ENCODE assay signal across 14 cellular contexts in the genomic region with DNA sequence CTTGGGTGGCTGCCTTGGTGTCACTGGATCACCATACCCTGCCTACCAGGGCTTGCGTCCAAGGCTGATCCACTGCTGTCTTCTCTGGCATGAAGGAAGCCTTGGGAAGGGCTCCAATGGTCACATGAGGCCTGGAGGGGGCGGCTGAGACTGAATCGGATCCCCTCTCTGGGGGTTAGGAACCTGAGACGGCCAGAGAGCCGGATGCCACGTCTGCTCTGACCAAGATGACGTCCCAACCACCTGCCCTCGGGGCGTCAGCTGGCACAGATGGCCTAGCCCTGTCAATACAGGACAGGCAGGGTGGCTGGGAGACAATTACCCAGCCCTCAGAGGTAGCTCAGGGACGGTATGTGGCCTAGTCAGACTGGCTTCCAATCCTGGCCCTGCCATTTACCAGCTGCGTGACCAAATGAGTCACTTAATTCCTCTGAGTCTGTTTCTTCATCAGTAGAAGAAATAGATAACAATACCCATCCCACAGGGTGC. TPM values are rescaled to one million over a fixed set of nuclear protein-coding genes. Genes with fewer than 3 reads are reported as not detected.
DNase-seq lines count a peak whose midpoint lies in the region; ATAC-seq and TF ChIP-seq lines count a peak whose summit lies in the region.
"Had no signal": no experiment of that assay in that cellular context is flagged by ENCODE, and none has a peak within 500 bp of the region (broad histone marks: within the 10 kb centered on the region; RNA-seq: fewer than 3 reads in every experiment).

No MANE protein-coding gene starts in this region.

- peak overlapping the region; percentile 53 for H3K27ac ChIP-seq in suprapubic skin
- H3K27ac ChIP-seq: 22Rv1, colonic mucosa had no signal

- DNase-seq in NCI-H1092 (lab: John Stamatoyannopoulos, UW) (peak; percentile 32), NCI-H1092 treated with DMSO at 0.1 percent for 48 hours (lab: John Stamatoyannopoulos, UW) (no peak), amniotic stem cell (lab: John Stamatoyannopoulos, UW) (peak; percentile 51), iris pigment epithelial cell (ENCODE audit: low read depth) (peak; percentile 88), suprapubic skin (ENCODE audit: low spot score in 2 of 2) (peak in 1 of 2 donors; percentile 78)
- no peak for DNase-seq in effector CD4-positive, alpha-beta T cell
- DNase-seq in activated T-cell treated with anti-CD3 and anti-CD28 coated beads, Interleukin-2, amount 50 U/mL, for 24 hours = no peak
- DNase-seq: activated CD4-positive, alpha-beta T cell treated with anti-CD3 and anti-CD28 coated beads, Interleukin-2, amount 10 ng/mL, durations not matched to agents 24 days and 14 days; activated gamma-delta T cell; colonic mucosa; NCI-H526 treated with DMSO at 0.1 percent for 48 hours; small intestine had no signal

- no peak overlapping the region for H3K4me3 Mint-ChIP-seq in activated T-cell treated with anti-CD3 and anti-CD28 coated beads, Interleukin-2, amount 50 U/mL, for 24 hours
- H3K4me3 Mint-ChIP-seq: activated CD4-positive, alpha-beta T cell treated with anti-CD3 and anti-CD28 coated beads, Interleukin-2, amount 10 ng/mL, durations not matched to agents 24 days and 14 days had no signal

- peaks cover 24% of the 10 kb centered on the region for H3K4me1 Mint-ChIP-seq in activated T-cell treated with anti-CD3 and anti-CD28 coated beads, Interleukin-2, amount 50 U/mL, for 24 hours (ENCODE audit: low read depth)

- H3K27me3 ChIP-seq in suprapubic skin = no peaks in the 10 kb centered on the region
- H3K27me3 ChIP-seq: colonic mucosa had no signal

- TF ChIP-seq EP300 in suprapubic skin (IDR thresholded peaks at IDR 0.05) = no peak

- no peak for TF ChIP-seq POLR2A in suprapubic skin (IDR thresholded peaks at IDR 0.05)

- no peak overlapping the region for H3K4me3 ChIP-seq in suprapubic skin
- H3K4me3 ChIP-seq: colonic mucosa had no signal

- TF ChIP-seq CTCF in suprapubic skin (IDR thresholded peaks at IDR 0.05) = no peak

- 60% methylated on average over 5 of the region's 11 CpGs for WGBS in suprapubic skin

- no peaks in the 10 kb centered on the region for H3K27me3 Mint-ChIP-seq in activated T-cell treated with anti-CD3 and anti-CD28 coated beads, Interleukin-2, amount 50 U/mL, for 24 hours
- H3K27me3 Mint-ChIP-seq: activated CD4-positive, alpha-beta T cell treated with anti-CD3 and anti-CD28 coated beads, Interleukin-2, amount 10 ng/mL, durations not matched to agents 24 days and 14 days had no signal

- no peaks in the 10 kb centered on the region for H3K9me3 Mint-ChIP-seq in activated T-cell treated with anti-CD3 and anti-CD28 coated beads, Interleukin-2, amount 50 U/mL, for 24 hours
- H3K9me3 Mint-ChIP-seq: activated CD4-positive, alpha-beta T cell treated with anti-CD3 and anti-CD28 coated beads, Interleukin-2, amount 10 ng/mL, durations not matched to agents 24 days and 14 days had no signal

- peaks cover 33% of the 10 kb centered on the region for H3K4me1 ChIP-seq in suprapubic skin

- H3K36me3 Mint-ChIP-seq in activated T-cell treated with anti-CD3 and anti-CD28 coated beads, Interleukin-2, amount 50 U/mL, for 24 hours (ENCODE audit: low read depth) = peaks cover 5% of the 10 kb centered on the region

- no peaks in the 10 kb centered on the region for H3K9me3 ChIP-seq in suprapubic skin
- H3K9me3 ChIP-seq: colonic mucosa had no signal

- H3K27ac Mint-ChIP-seq in activated T-cell treated with anti-CD3 and anti-CD28 coated beads, Interleukin-2, amount 50 U/mL, for 24 hours = no peak overlapping the region
- H3K27ac Mint-ChIP-seq: activated CD4-positive, alpha-beta T cell treated with anti-CD3 and anti-CD28 coated beads, Interleukin-2, amount 10 ng/mL, durations not matched to agents 24 days and 14 days had no signal

- no peaks in the 10 kb centered on the region for H3K36me3 ChIP-seq in suprapubic skin
- H3K36me3 ChIP-seq: colonic mucosa had no signal

- no peak for ATAC-seq in GM18502 (IDR thresholded peaks at IDR 0.05; ENCODE audit: poor library complexity, unreplicated experiment)

RNA-seq across cellular contexts. Expression of gene TRIM62, which starts 5.4 kb away (rescaled TPM):
- total RNA-seq in suprapubic skin = 10 to 100 TPM; 25.8 to 41.4 (median 34.0) TPM

Comparison
In these comparisons a context has a peak if more than half of its experiments do, and no peak if none do; other contexts are left out.
1. DNase-seq: peak in NCI-H1092 (single experiment), amniotic stem cell (single experiment) and iris pigment epithelial cell (single experiment); none in NCI-H1092 treated with DMSO at 0.1 percent for 48 hours (single experiment), effector CD4-positive, alpha-beta T cell (single experiment) and activated T-cell treated with anti-CD3 and anti-CD28 coated beads, Interleukin-2, amount 50 U/mL, for 24 hours (single experiment).